ENCODE assay signal across 10 cellular contexts in genomic region chr9:68951879-68952659, GRCh38.
DNase-seq lines count a peak whose midpoint lies in the region; ATAC-seq and TF ChIP-seq lines count a peak whose summit lies in the region.
"Had no signal": no experiment of that assay in that cellular context is flagged by ENCODE, and none has a peak within 500 bp of the region (broad histone marks: within the 10 kb centered on the region; RNA-seq: fewer than 3 reads in every experiment).

No MANE protein-coding gene starts in this region.

- no peak for TF ChIP-seq CTCF in CD14-positive monocyte (IDR thresholded peaks at IDR 0.05)
- TF ChIP-seq CTCF in WERI-Rb-1 (IDR thresholded peaks at IDR 0.05; ENCODE audit: low read depth, low read length) = no peak
- TF ChIP-seq CTCF in tibial nerve (IDR thresholded peaks at IDR 0.05) = no peak
- TF ChIP-seq CTCF in transverse colon (IDR thresholded peaks at IDR 0.05) = no peak

- TF ChIP-seq EP300 in tibial nerve (IDR thresholded peaks at IDR 0.05) (no peak), transverse colon (IDR thresholded peaks at IDR 0.05; ENCODE audit: low read depth) (no peak)

- peak overlapping the region; percentile 78 to 91 (median 83) for H3K27ac Mint-ChIP-seq in CD14-positive monocyte

- H3K4me3 Mint-ChIP-seq in CD14-positive monocyte = peak overlapping the region in 1 of 2 donors; percentile 41

- H3K9me3 Mint-ChIP-seq in CD14-positive monocyte = peaks cover 0 to 3% (median 0%) of the 10 kb centered on the region in 7 donors
- H3K9me3 Mint-ChIP-seq: activated naive CD4-positive, alpha-beta T cell treated with anti-CD3 and anti-CD28 coated beads, Interleukin-2, amount 50 U/mL, for 72 hours had no signal

- H3K9me3 ChIP-seq in WERI-Rb-1 (ENCODE audit: severe bottlenecking) = no peaks in the 10 kb centered on the region
- peaks cover 0 to 5% (median 0%) of the 10 kb centered on the region in 4 donors for H3K9me3 ChIP-seq in tibial nerve
- no peaks in the 10 kb centered on the region for H3K9me3 ChIP-seq in transverse colon

- in situ Hi-C loops in transverse colon (cut with MboI; ENCODE audit: low pct_ligation_motif_present in 1 of 4, low pct_unique_long_range_greater_than_20kb in 1 of 4, low sequenced_read_pairs in 3 of 4) = no loop called here

- peaks cover 32% of the 10 kb centered on the region for H3K4me1 Mint-ChIP-seq in CD14-positive monocyte

- no peak overlapping the region for H3K27ac ChIP-seq in WERI-Rb-1
- no peak overlapping the region for H3K27ac ChIP-seq in tibial nerve
- no peak overlapping the region for H3K27ac ChIP-seq in transverse colon

- WGBS in tibial nerve, 2 donors = 63 to 65% methylated on average over 8 of the region's 8 CpGs
- WGBS in transverse colon (ENCODE audit: low coverage in 1 of 2), 2 donors = 72 to 86% methylated on average over 7 to 8 of the region's 8 CpGs

- H3K4me3 ChIP-seq in WERI-Rb-1 (ENCODE audit: low read depth, low read length) (no peak overlapping the region), tibial nerve (no peak overlapping the region), transverse colon (no peak overlapping the region)

- intact Hi-C loops in CD14-positive monocyte (cut with micrococcal nuclease) (no loop called here), transverse colon (cut with DNase I; ENCODE audit: low total_unique reads) (no loop called here)

- no peaks in the 10 kb centered on the region for H3K4me1 ChIP-seq in tibial nerve
- peaks cover 0 to 10% (median 4%) of the 10 kb centered on the region in 4 donors for H3K4me1 ChIP-seq in transverse colon

- peaks cover 0 to 2% (median 0%) of the 10 kb centered on the region in 3 donors for H3K27me3 Mint-ChIP-seq in CD14-positive monocyte (ENCODE audit: low read depth in 3 of 3)

- peaks cover 25 to 48% of the 10 kb centered on the region in 2 donors for H3K36me3 Mint-ChIP-seq in CD14-positive monocyte

- H3K27me3 ChIP-seq in WERI-Rb-1 (ENCODE audit: insufficient read depth, low read depth, severe bottlenecking) = peaks cover 37% of the 10 kb centered on the region
- no peaks in the 10 kb centered on the region for H3K27me3 ChIP-seq in tibial nerve
- H3K27me3 ChIP-seq in transverse colon = no peaks in the 10 kb centered on the region

- no peaks in the 10 kb centered on the region for H3K36me3 ChIP-seq in WERI-Rb-1
- H3K36me3 ChIP-seq in tibial nerve = no peaks in the 10 kb centered on the region
- H3K36me3 ChIP-seq in transverse colon = peaks cover 0 to 3% (median 0%) of the 10 kb centered on the region in 4 donors

- peak; percentile 61 for ATAC-seq in GM19025 (IDR thresholded peaks at IDR 0.05; ENCODE audit: low read depth, unreplicated experiment)
- peak; percentile 61 for ATAC-seq in HG02973 (IDR thresholded peaks at IDR 0.05; ENCODE audit: unreplicated experiment)
- ATAC-seq: Panc1 had no signal

- TF ChIP-seq POLR2A in tibial nerve (IDR thresholded peaks at IDR 0.05) = no peak
- no peak for TF ChIP-seq POLR2A in transverse colon (IDR thresholded peaks at IDR 0.05)

- peak; percentile 61 for DNase-seq in CD14-positive monocyte (ENCODE audit: low spot score)
- peak; percentile 81 for DNase-seq in SIG-M5 treated with dmso at 0.1 percent for 504 hours (lab: John Stamatoyannopoulos, UW; ENCODE audit: unreplicated experiment)
- no peak for DNase-seq in WERI-Rb-1
- no peak for DNase-seq in tibial nerve (ENCODE audit: low spot score in 2 of 2)
- no peak for DNase-seq in transverse colon
- DNase-seq in DMS 273 (lab: John Stamatoyannopoulos, UW; ENCODE audit: unreplicated experiment) = no peak

Comparison
In these comparisons a context has a peak if more than half of its experiments do, and no peak if none do; other contexts are left out.
1. DNase-seq: peak in CD14-positive monocyte (single experiment) and SIG-M5 treated with dmso at 0.1 percent for 504 hours (single experiment); none in WERI-Rb-1 (single experiment), tibial nerve (0 of 2), transverse colon (single experiment) and DMS 273 (single experiment).